ENCODE assay signal across 1 cellular context in genomic region chr2:179884193-179884592, GRCh38.
TF ChIP-seq lines count a peak whose summit lies in the region.

No MANE protein-coding gene starts in this region.

TF ChIP-seq in H1, 55 proteins besides CTCF, POLR2A, EP300 and RAD21:
- TF ChIP-seq SP4 (IDR thresholded peaks at IDR 0.05; ENCODE audit: low read length), result no peak
- no peak for TF ChIP-seq SRF (IDR thresholded peaks at IDR 0.05; ENCODE audit: low read depth, low read length)
- no peak for TF ChIP-seq RNF2 (IDR thresholded peaks at IDR 0.05; ENCODE audit: borderline replicate concordance, low read depth, low read length, missing control alignments, poor library complexity, severe bottlenecking)
- TF ChIP-seq HDAC2 (IDR thresholded peaks at IDR 0.05; ENCODE audit: borderline replicate concordance in 1 of 2, low read depth in 2 of 2, low read length in 2 of 2), result no peak
- no peak for TF ChIP-seq BRCA1 (IDR thresholded peaks at IDR 0.05; ENCODE audit: low read depth, low read length)
- TF ChIP-seq, protein P1, sequence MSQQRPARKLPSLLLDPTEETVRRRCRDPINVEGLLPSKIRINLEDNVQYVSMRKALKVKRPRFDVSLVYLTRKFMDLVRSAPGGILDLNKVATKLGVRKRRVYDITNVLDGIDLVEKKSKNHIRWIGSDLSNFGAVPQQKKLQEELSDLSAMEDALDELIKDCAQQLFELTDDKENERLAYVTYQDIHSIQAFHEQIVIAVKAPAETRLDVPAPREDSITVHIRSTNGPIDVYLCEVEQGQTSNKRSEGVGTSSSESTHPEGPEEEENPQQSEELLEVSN (IDR thresholded peaks at IDR 0.05), result no peak
- no peak for TF ChIP-seq CTBP2 (IDR thresholded peaks at IDR 0.05; ENCODE audit: borderline replicate concordance, insufficient read depth, insufficient read length, low read length)
- TF ChIP-seq GABPA (IDR thresholded peaks at IDR 0.05; ENCODE audit: borderline replicate concordance, insufficient read depth, low read length), result no peak
- TF ChIP-seq MAX (IDR thresholded peaks at IDR 0.05), result no peak
- TF ChIP-seq KDM5A (IDR thresholded peaks at IDR 0.05; ENCODE audit: low read length), result no peak
- TF ChIP-seq CHD2 (IDR thresholded peaks at IDR 0.05; ENCODE audit: low read length), result no peak
- TF ChIP-seq ZNF274 (IDR thresholded peaks at IDR 0.05; ENCODE audit: borderline replicate concordance, extremely low read depth, low read length), result no peak
- no peak for TF ChIP-seq CBX5 (IDR thresholded peaks at IDR 0.05; ENCODE audit: low read depth, low read length)
- no peak for TF ChIP-seq JUN (IDR thresholded peaks at IDR 0.05; ENCODE audit: low read depth, low read length)
- TF ChIP-seq BACH1 (IDR thresholded peaks at IDR 0.05; ENCODE audit: low read length), result no peak
- TF ChIP-seq PHF8 (conservative IDR thresholded peaks at IDR 0.05; ENCODE audit: low read depth, low read length), result no peak
- TF ChIP-seq FOSL1 (IDR thresholded peaks at IDR 0.05; ENCODE audit: insufficient read depth, low read depth, low read length), result no peak
- TF ChIP-seq CBX8 (IDR thresholded peaks at IDR 0.05; ENCODE audit: borderline replicate concordance, low read depth, low read length), result no peak
- TF ChIP-seq, protein P2, sequence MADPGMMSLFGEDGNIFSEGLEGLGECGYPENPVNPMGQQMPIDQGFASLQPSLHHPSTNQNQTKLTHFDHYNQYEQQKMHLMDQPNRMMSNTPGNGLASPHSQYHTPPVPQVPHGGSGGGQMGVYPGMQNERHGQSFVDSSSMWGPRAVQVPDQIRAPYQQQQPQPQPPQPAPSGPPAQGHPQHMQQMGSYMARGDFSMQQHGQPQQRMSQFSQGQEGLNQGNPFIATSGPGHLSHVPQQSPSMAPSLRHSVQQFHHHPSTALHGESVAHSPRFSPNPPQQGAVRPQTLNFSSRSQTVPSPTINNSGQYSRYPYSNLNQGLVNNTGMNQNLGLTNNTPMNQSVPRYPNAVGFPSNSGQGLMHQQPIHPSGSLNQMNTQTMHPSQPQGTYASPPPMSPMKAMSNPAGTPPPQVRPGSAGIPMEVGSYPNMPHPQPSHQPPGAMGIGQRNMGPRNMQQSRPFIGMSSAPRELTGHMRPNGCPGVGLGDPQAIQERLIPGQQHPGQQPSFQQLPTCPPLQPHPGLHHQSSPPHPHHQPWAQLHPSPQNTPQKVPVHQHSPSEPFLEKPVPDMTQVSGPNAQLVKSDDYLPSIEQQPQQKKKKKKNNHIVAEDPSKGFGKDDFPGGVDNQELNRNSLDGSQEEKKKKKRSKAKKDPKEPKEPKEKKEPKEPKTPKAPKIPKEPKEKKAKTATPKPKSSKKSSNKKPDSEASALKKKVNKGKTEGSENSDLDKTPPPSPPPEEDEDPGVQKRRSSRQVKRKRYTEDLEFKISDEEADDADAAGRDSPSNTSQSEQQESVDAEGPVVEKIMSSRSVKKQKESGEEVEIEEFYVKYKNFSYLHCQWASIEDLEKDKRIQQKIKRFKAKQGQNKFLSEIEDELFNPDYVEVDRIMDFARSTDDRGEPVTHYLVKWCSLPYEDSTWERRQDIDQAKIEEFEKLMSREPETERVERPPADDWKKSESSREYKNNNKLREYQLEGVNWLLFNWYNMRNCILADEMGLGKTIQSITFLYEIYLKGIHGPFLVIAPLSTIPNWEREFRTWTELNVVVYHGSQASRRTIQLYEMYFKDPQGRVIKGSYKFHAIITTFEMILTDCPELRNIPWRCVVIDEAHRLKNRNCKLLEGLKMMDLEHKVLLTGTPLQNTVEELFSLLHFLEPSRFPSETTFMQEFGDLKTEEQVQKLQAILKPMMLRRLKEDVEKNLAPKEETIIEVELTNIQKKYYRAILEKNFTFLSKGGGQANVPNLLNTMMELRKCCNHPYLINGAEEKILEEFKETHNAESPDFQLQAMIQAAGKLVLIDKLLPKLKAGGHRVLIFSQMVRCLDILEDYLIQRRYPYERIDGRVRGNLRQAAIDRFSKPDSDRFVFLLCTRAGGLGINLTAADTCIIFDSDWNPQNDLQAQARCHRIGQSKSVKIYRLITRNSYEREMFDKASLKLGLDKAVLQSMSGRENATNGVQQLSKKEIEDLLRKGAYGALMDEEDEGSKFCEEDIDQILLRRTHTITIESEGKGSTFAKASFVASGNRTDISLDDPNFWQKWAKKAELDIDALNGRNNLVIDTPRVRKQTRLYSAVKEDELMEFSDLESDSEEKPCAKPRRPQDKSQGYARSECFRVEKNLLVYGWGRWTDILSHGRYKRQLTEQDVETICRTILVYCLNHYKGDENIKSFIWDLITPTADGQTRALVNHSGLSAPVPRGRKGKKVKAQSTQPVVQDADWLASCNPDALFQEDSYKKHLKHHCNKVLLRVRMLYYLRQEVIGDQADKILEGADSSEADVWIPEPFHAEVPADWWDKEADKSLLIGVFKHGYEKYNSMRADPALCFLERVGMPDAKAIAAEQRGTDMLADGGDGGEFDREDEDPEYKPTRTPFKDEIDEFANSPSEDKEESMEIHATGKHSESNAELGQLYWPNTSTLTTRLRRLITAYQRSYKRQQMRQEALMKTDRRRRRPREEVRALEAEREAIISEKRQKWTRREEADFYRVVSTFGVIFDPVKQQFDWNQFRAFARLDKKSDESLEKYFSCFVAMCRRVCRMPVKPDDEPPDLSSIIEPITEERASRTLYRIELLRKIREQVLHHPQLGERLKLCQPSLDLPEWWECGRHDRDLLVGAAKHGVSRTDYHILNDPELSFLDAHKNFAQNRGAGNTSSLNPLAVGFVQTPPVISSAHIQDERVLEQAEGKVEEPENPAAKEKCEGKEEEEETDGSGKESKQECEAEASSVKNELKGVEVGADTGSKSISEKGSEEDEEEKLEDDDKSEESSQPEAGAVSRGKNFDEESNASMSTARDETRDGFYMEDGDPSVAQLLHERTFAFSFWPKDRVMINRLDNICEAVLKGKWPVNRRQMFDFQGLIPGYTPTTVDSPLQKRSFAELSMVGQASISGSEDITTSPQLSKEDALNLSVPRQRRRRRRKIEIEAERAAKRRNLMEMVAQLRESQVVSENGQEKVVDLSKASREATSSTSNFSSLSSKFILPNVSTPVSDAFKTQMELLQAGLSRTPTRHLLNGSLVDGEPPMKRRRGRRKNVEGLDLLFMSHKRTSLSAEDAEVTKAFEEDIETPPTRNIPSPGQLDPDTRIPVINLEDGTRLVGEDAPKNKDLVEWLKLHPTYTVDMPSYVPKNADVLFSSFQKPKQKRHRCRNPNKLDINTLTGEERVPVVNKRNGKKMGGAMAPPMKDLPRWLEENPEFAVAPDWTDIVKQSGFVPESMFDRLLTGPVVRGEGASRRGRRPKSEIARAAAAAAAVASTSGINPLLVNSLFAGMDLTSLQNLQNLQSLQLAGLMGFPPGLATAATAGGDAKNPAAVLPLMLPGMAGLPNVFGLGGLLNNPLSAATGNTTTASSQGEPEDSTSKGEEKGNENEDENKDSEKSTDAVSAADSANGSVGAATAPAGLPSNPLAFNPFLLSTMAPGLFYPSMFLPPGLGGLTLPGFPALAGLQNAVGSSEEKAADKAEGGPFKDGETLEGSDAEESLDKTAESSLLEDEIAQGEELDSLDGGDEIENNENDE (IDR thresholded peaks at IDR 0.05; ENCODE audit: insufficient replicate concordance, low read length), result no peak
- no peak for TF ChIP-seq GTF2F1 (IDR thresholded peaks at IDR 0.05; ENCODE audit: borderline replicate concordance, low read depth, low read length)
